9 cellular contexts compared by ENCODE assay signal in the genomic region with DNA sequence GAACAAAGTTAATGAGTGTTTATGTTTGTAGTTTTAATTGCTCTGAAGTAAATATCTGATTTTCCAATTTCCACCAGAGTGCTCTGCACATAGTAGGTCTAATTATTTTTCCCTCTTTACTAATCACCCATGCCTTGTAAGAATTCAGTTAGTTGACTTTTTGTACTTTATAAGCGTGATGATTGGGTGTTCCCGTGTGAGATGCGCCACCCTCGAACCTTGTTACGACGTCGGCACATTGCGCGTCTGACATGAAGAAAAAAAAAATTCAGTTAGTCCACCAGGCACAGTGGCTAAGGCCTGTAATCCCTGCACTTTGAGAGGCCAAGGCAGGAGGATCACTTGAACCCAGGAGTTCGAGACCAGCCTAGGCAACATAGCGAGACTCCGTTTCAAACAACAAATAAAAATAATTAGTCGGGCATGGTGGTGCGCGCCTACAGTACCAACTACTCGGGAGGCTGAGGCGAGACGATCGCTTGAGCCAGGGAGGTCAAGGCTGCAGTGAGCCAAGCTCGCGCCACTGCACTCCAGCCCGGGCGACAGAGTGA. TPM values are rescaled to one million over a fixed set of nuclear protein-coding genes. Genes with fewer than 3 reads are reported as not detected.
DNase-seq lines count a peak whose midpoint lies in the region; ATAC-seq and TF ChIP-seq lines count a peak whose summit lies in the region.
"Had no signal": no experiment of that assay in that cellular context is flagged by ENCODE, and none has a peak within 500 bp of the region (broad histone marks: within the 10 kb centered on the region; RNA-seq: fewer than 3 reads in every experiment).

No MANE protein-coding gene starts in this region.

- peaks cover 1% of the 10 kb centered on the region for H3K9me3 Mint-ChIP-seq in activated CD8-positive, alpha-beta T cell treated with anti-CD3 and anti-CD28 coated beads for 36 hours

- peaks cover 18% of the 10 kb centered on the region for H3K4me1 ChIP-seq in stomach smooth muscle (ENCODE audit: control insufficient read depth, insufficient read depth, low read length)

- intact Hi-C loops in activated CD8-positive, alpha-beta T cell treated with anti-CD3 and anti-CD28 coated beads for 36 hours (cut with micrococcal nuclease) = loop anchor here (5.0 kb wide), 1 partner anchor 86 kb away; no protein-coding TSS in a partner anchor

- no peaks in the 10 kb centered on the region for H3K27me3 ChIP-seq in stomach smooth muscle (ENCODE audit: control insufficient read depth in 1 of 2, insufficient read depth in 2 of 2, low read length in 2 of 2)

- peaks cover 21% of the 10 kb centered on the region for H3K36me3 Mint-ChIP-seq in activated CD8-positive, alpha-beta T cell treated with anti-CD3 and anti-CD28 coated beads for 36 hours (ENCODE audit: low read depth)

- CTCF ChIA-PET in activated CD8-positive, alpha-beta T cell treated with anti-CD3 and anti-CD28 coated beads for 36 hours (lab: Charles Lee) = interaction anchor here (0.7 to 2.0 kb wide), 5 partner anchors 50 to 123 kb away, joined by 3 to 4 read pairs (median 3); no protein-coding TSS in a partner anchor

- peak overlapping the region; percentile 69 for H3K27ac ChIP-seq in stomach smooth muscle (ENCODE audit: low read length)

- peak overlapping the region; percentile 94 for H3K27ac Mint-ChIP-seq in activated CD8-positive, alpha-beta T cell treated with anti-CD3 and anti-CD28 coated beads for 36 hours

- peak overlapping the region in 1 of 2 donors; percentile 69 for H3K9ac ChIP-seq in stomach smooth muscle (ENCODE audit: low read length in 2 of 2)

- peak overlapping the region; percentile 89 for H3K4me3 Mint-ChIP-seq in activated CD8-positive, alpha-beta T cell treated with anti-CD3 and anti-CD28 coated beads for 36 hours

- DNase-seq in NCI-H82 (lab: John Stamatoyannopoulos, UW) (peak; percentile 34), NCI-H82 treated with DMSO at 0.1 percent for 48 hours (lab: John Stamatoyannopoulos, UW; ENCODE audit: unreplicated experiment) (no peak), ureter (ENCODE audit: low spot score) (no peak)
- DNase-seq in activated CD8-positive, alpha-beta T cell treated with anti-CD3 and anti-CD28 coated beads for 36 hours = no peak

- POLR2A ChIA-PET in activated CD8-positive, alpha-beta T cell treated with anti-CD3 and anti-CD28 coated beads for 36 hours (lab: Charles Lee) = interaction anchor here (0.9 to 2.0 kb wide), 3 partner anchors 51 to 101 kb away, joined by 3 to 18 read pairs (median 4); no protein-coding TSS in a partner anchor

- no peak for TF ChIP-seq CTCF in activated CD8-positive, alpha-beta T cell treated with anti-CD3 and anti-CD28 coated beads for 36 hours (IDR thresholded peaks at IDR 0.05)

- H3K4me3 ChIP-seq in iPS-18c (ENCODE audit: insufficient read depth, low read depth, low read length) = peak overlapping the region; percentile 94; the same call in 1 of the 2 replicates
- peak overlapping the region; percentile 87 for H3K4me3 ChIP-seq in stomach smooth muscle (ENCODE audit: low read length in 2 of 2)

- peak; percentile 5 for ATAC-seq in activated CD8-positive, alpha-beta T cell treated with anti-CD3 and anti-CD28 coated beads for 36 hours
- no peak for ATAC-seq in GM18873 (IDR thresholded peaks at IDR 0.05; ENCODE audit: low FRiP score, unreplicated experiment)
- no peak for ATAC-seq in GM19455 (IDR thresholded peaks at IDR 0.05; ENCODE audit: unreplicated experiment)

- no peaks in the 10 kb centered on the region for H3K9me3 ChIP-seq in iPS-18c (ENCODE audit: control insufficient read depth, insufficient read depth, low read length)
- H3K9me3 ChIP-seq in stomach smooth muscle (ENCODE audit: control insufficient read depth in 2 of 2, low read length in 2 of 2) = no peaks in the 10 kb centered on the region

- peaks cover 18% of the 10 kb centered on the region for H3K4me1 Mint-ChIP-seq in activated CD8-positive, alpha-beta T cell treated with anti-CD3 and anti-CD28 coated beads for 36 hours (ENCODE audit: low read depth)

- H3K36me3 ChIP-seq in stomach smooth muscle (ENCODE audit: control insufficient read depth in 2 of 2, insufficient read depth in 2 of 2, low read length in 2 of 2) = no peaks in the 10 kb centered on the region

- H3K27me3 Mint-ChIP-seq in activated CD8-positive, alpha-beta T cell treated with anti-CD3 and anti-CD28 coated beads for 36 hours = no peaks in the 10 kb centered on the region

RNA-seq across cellular contexts. Expression of gene VHL, which starts 0.5 kb away (rescaled TPM):
- total RNA-seq in activated CD8-positive, alpha-beta T cell treated with anti-CD3 and anti-CD28 coated beads for 36 hours = 10 to 100 TPM; 43.6 to 46.9 TPM
- 55.3 TPM for total RNA-seq in ureter

RNA-seq across cellular contexts. Expression of gene IRAK2, which starts 23.6 kb away (rescaled TPM):
- 1 to 10 TPM; 3.0 TPM for total RNA-seq in activated CD8-positive, alpha-beta T cell treated with anti-CD3 and anti-CD28 coated beads for 36 hours
- 20.3 TPM for total RNA-seq in ureter

RNA-seq across cellular contexts. Expression of gene BRK1, which starts 25.6 kb away (rescaled TPM):
- total RNA-seq in activated CD8-positive, alpha-beta T cell treated with anti-CD3 and anti-CD28 coated beads for 36 hours = 100 to 1,000 TPM; 107 to 108 TPM
- 158 TPM for total RNA-seq in ureter

RNA-seq across cellular contexts. Expression of gene FANCD2OS, which starts 33.0 kb away (rescaled TPM):
- total RNA-seq in activated CD8-positive, alpha-beta T cell treated with anti-CD3 and anti-CD28 coated beads for 36 hours = not detected
- total RNA-seq in ureter = not detected
- total RNA-seq: lung had no signal
